In genomic region chr3:130709671-130710070, GRCh38 we compare ENCODE assay signal across 15 cellular contexts. TPM values are rescaled to one million over a fixed set of nuclear protein-coding genes. Genes with fewer than 3 reads are reported as not detected.
DNase-seq lines count a peak whose midpoint lies in the region; ATAC-seq and TF ChIP-seq lines count a peak whose summit lies in the region.
"Had no signal": no experiment of that assay in that cellular context is flagged by ENCODE, and none has a peak within 500 bp of the region (broad histone marks: within the 10 kb centered on the region; RNA-seq: fewer than 3 reads in every experiment).

No MANE protein-coding gene starts in this region.

- no peak for TF ChIP-seq CTCF in fibroblast of the aortic adventitia (IDR thresholded peaks at IDR 0.05; ENCODE audit: insufficient read depth, low read length)

- H3K4me3 ChIP-seq in fibroblast of the aortic adventitia (ENCODE audit: low read depth, low read length): no peak overlapping the region
- H3K4me3 ChIP-seq: GM23338, SJSA1 had no signal

- peak; percentile 33 for DNase-seq in EL
- peak; percentile 71 for DNase-seq in fibroblast of the aortic adventitia (ENCODE audit: low read depth)
- DNase-seq in iris pigment epithelial cell (ENCODE audit: low read depth): peak; percentile 16
- no peak for DNase-seq in nucleus accumbens (lab: John Stamatoyannopoulos, UW)
- DNase-seq in cerebellar nuclear complex (lab: John Stamatoyannopoulos, UW): no peak
- DNase-seq: ACHN; CD4-positive, CD25-positive, alpha-beta regulatory T cell; NCI-H187; NCI-H446; RPMI8226 had no signal

- ATAC-seq in SK-N-SH treated with all-trans-retinoic acid at 6 μM for 48 hours (no peak), GM18519 (IDR thresholded peaks at IDR 0.05; ENCODE audit: low FRiP score, unreplicated experiment) (no peak)
- ATAC-seq: GM23338, HCT116 had no signal

TF ChIP-seq in SK-N-SH treated with all-trans-retinoic acid at 6 μM for 48 hours, 23 proteins besides CTCF, POLR2A, EP300 and RAD21:
- TF ChIP-seq ZNF565 (CRISPR knock-in tag; conservative IDR thresholded peaks at IDR 0.05; ENCODE audit: low read depth): no peak
- no peak for TF ChIP-seq GLIS3 (CRISPR knock-in tag; IDR thresholded peaks at IDR 0.05)
- TF ChIP-seq ARNTL (CRISPR knock-in tag; IDR thresholded peaks at IDR 0.05; ENCODE audit: borderline replicate concordance, low read depth): no peak
- no peak for TF ChIP-seq SNAI2 (CRISPR knock-in tag; IDR thresholded peaks at IDR 0.05)
- TF ChIP-seq TCF4 (CRISPR knock-in tag; IDR thresholded peaks at IDR 0.05; ENCODE audit: borderline replicate concordance): 0 out of 2 replicates have a peak, but pooled peaks have one; percentile 26
- TF ChIP-seq CSDC2 (CRISPR knock-in tag; IDR thresholded peaks at IDR 0.05): no peak
- TF ChIP-seq ZFP3 (CRISPR knock-in tag; IDR thresholded peaks at IDR 0.05): no peak
- no peak for TF ChIP-seq ZNF8 (CRISPR knock-in tag; IDR thresholded peaks at IDR 0.05)
- TF ChIP-seq TOX (CRISPR knock-in tag; IDR thresholded peaks at IDR 0.05; ENCODE audit: borderline replicate concordance): no peak
- peak; percentile 81 for TF ChIP-seq ISL1 (CRISPR knock-in tag; IDR thresholded peaks at IDR 0.05)
- TF ChIP-seq PPARA (CRISPR knock-in tag; IDR thresholded peaks at IDR 0.05; ENCODE audit: borderline replicate concordance): no peak
- no peak for TF ChIP-seq TSHZ2 (CRISPR knock-in tag; IDR thresholded peaks at IDR 0.05)
- no peak for TF ChIP-seq RARB (CRISPR knock-in tag; IDR thresholded peaks at IDR 0.05)
- TF ChIP-seq POU6F1 (CRISPR knock-in tag; IDR thresholded peaks at IDR 0.05; ENCODE audit: borderline replicate concordance, low read depth): no peak
- no peak for TF ChIP-seq CREB5 (CRISPR knock-in tag; IDR thresholded peaks at IDR 0.05; ENCODE audit: low read depth)
- no peak for TF ChIP-seq OSR1 (CRISPR knock-in tag; IDR thresholded peaks at IDR 0.05)

RNA-seq across cellular contexts. Expression of gene PIK3R4, which starts 37.0 kb away (rescaled TPM):
- 29.9 and 37.1 TPM in 2 replicates for total RNA-seq in fibroblast of the aortic adventitia (ENCODE audit: low replicate concordance)

Comparison
In these comparisons a context has a peak if more than half of its experiments do, and no peak if none do; other contexts are left out.
1. DNase-seq: peak in EL (single experiment), fibroblast of the aortic adventitia (single experiment) and iris pigment epithelial cell (single experiment); none in nucleus accumbens (0 of 56) and cerebellar nuclear complex (0 of 2).